30 cellular contexts compared by ENCODE assay signal in the genomic region with DNA sequence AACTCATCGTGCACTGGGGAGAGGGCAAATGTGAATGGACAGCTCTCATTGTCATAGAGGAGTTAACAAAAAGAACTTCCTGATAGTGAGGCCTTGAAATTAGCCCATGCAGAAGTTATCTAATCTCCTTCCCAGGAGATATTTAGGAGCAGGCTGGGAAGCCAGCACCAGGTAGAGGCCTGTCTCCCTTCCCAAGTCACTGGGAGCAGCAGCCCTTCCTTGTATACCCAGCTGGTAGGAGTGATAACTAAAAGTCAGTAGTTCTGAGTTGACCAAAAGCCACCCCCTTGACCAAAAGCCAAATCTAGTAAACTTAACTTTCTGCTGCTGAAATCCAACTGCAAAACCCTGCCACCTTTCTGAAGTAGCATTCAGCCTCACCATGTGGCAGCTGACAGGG.
"Had no signal": no experiment of that assay in that cellular context is flagged by ENCODE, and none has a peak within 500 bp of the region (broad histone marks: within the 10 kb centered on the region; RNA-seq: fewer than 3 reads in every experiment).

No MANE protein-coding gene starts in this region.

- H3K9me3 Mint-ChIP-seq: immature natural killer cell; mesothelial cell of epicardium; natural killer cell; stimulated activated naive B cell treated with anti-CD40 and anti-IgM and Interleukin-4, amounts not matched to agents 10 μg/mL and 1 μg/mL and 100 μg/mL, for 72 hours had no signal

- FAIRE-seq: islet of Langerhans, kidney, urothelium cell line had no signal

- H3K36me3 ChIP-seq: ovary had no signal

- H3K27me3 Mint-ChIP-seq: naive B cell; stimulated activated naive B cell treated with anti-CD40 and anti-IgM and Interleukin-4, amounts not matched to agents 10 μg/mL and 1 μg/mL and 100 μg/mL, for 72 hours had no signal

- H3K4me3 ChIP-seq: left lung, lower lobe of right lung, ovary, prostate gland, skin epidermis, stomach, testis, thyroid gland, transverse colon, upper lobe of left lung had no signal

- H3K4me1 Mint-ChIP-seq: immature natural killer cell; mesothelial cell of epicardium; naive B cell; natural killer cell; stimulated activated naive B cell treated with anti-CD40 and anti-IgM and Interleukin-4, amounts not matched to agents 10 μg/mL and 1 μg/mL and 100 μg/mL, for 72 hours had no signal

- H3K4me3 Mint-ChIP-seq: immature natural killer cell; mesothelial cell of epicardium; naive B cell; natural killer cell; stimulated activated naive B cell treated with anti-CD40 and anti-IgM and Interleukin-4, amounts not matched to agents 10 μg/mL and 1 μg/mL and 100 μg/mL, for 72 hours had no signal

- H3K27ac ChIP-seq: left lung, lower lobe of right lung, ovary, prostate gland, skin epidermis, stomach, testis, thyroid gland, transverse colon, upper lobe of left lung had no signal

- H3K4me1 ChIP-seq: left lung, lower lobe of right lung, prostate gland, stomach, testis, transverse colon, upper lobe of left lung had no signal

- ATAC-seq: left colon; left lung; lower lobe of right lung; natural killer cell; sciatic nerve; stimulated activated naive B cell treated with anti-CD40 and anti-IgM and Interleukin-4, amounts not matched to agents 10 μg/mL and 1 μg/mL and 100 μg/mL, for 72 hours; stimulated activated naive CD8-positive, alpha-beta T cell treated with anti-CD3 and anti-CD28 coated beads, Interleukin-15, Interleukin-2, amounts not matched to agents 100 U/mL and 50 U/mL, for 24 hours had no signal

- DNase-seq: immature natural killer cell; kidney; left colon; left lung; lower lobe of right lung; mammary epithelial cell; mesenchymal stem cell; naive B cell; natural killer cell; ovary; posterior cingulate gyrus; retina; right cardiac atrium; stimulated activated CD4-positive, alpha-beta T cell treated with anti-CD3 and anti-CD28 coated beads, Interleukin-12 subunit alpha, Interleukin-12 subunit beta, amount 100 ng/mL, for 4 hours; stimulated activated CD4-positive, alpha-beta T cell treated with anti-CD3 and anti-CD28 coated beads, Interleukin-15, amount 100 ng/mL, for 24 hours; stimulated activated CD4-positive, alpha-beta T cell treated with anti-CD3 and anti-CD28 coated beads, Interleukin-2, amount 100 ng/mL, for 24 hours; stimulated activated CD4-positive, alpha-beta T cell treated with anti-CD3 and anti-CD28 coated beads, Interleukin-4, amount 100 ng/mL, for 1 hour; stimulated activated naive B cell treated with anti-CD40 and anti-IgM and Interleukin-4, amounts not matched to agents 10 μg/mL and 1 μg/mL and 100 μg/mL, for 72 hours; stimulated activated naive CD8-positive, alpha-beta T cell treated with anti-CD3 and anti-CD28 coated beads, Interleukin-15, Interleukin-2, amounts not matched to agents 100 U/mL and 50 U/mL, for 24 hours; stomach; testis; thyroid gland; transverse colon; upper lobe of left lung had no signal

- H3K27me3 ChIP-seq: left lung, ovary, stomach, testis, thyroid gland, transverse colon, upper lobe of left lung had no signal

- H3K9me3 ChIP-seq: left lung, lower lobe of right lung, ovary, prostate gland, stomach, testis, thyroid gland, transverse colon, upper lobe of left lung had no signal

- H3K27ac Mint-ChIP-seq: mesothelial cell of epicardium; natural killer cell; stimulated activated naive B cell treated with anti-CD40 and anti-IgM and Interleukin-4, amounts not matched to agents 10 μg/mL and 1 μg/mL and 100 μg/mL, for 72 hours had no signal

- H3K36me3 Mint-ChIP-seq: natural killer cell had no signal
